ENCODE assay signal across 13 cellular contexts in genomic region chr12:16788888-16789790, GRCh38.
DNase-seq lines count a peak whose midpoint lies in the region; ATAC-seq, FAIRE-seq and TF ChIP-seq lines count a peak whose summit lies in the region.
"Had no signal": no experiment of that assay in that cellular context is flagged by ENCODE, and none has a peak within 500 bp of the region (broad histone marks: within the 10 kb centered on the region; RNA-seq: fewer than 3 reads in every experiment).

No MANE protein-coding gene starts in this region.

- H3K9me3 ChIP-seq in H1 (ENCODE audit: insufficient read depth in 2 of 2, low read depth in 1 of 2, low read length in 1 of 2) (no peaks in the 10 kb centered on the region), left lung (no peaks in the 10 kb centered on the region)

- H3K4me2 ChIP-seq in H1 (ENCODE audit: insufficient read depth in 1 of 2, low read depth in 2 of 2, low read length in 2 of 2) = no peak overlapping the region

- CTCF ChIA-PET in H1 (lab: Charles Lee; ENCODE audit: partially characterized antibody) = interaction anchor here (0.7 to 0.8 kb wide), 2 partner anchors 32 to 291 kb away, joined by 3 to 4 read pairs; no protein-coding TSS in a partner anchor

- H2BK12ac ChIP-seq in H1 (ENCODE audit: low read depth, low read length) = no peak overlapping the region

- H3K4ac ChIP-seq in H1 (replicated peaks; ENCODE audit: insufficient read length, low read depth, low read length) = no peak overlapping the region

- no peak for TF ChIP-seq EP300 in H1 (IDR thresholded peaks at IDR 0.05; ENCODE audit: borderline replicate concordance in 1 of 2, low read depth in 2 of 2, low read length in 2 of 2)

- no peaks in the 10 kb centered on the region for H3K23me2 ChIP-seq in H1 (ENCODE audit: low read depth, low read length)

- H3K14ac ChIP-seq in H1 (ENCODE audit: insufficient read length) = no peak overlapping the region

- H4K20me1 ChIP-seq in H1 (replicated peaks in 1 of 2; ENCODE audit: control insufficient read depth in 1 of 2, insufficient read depth in 2 of 2, low read length in 2 of 2) = no peaks in the 10 kb centered on the region

- H3K4me3 ChIP-seq in H1 (ENCODE audit: extremely low read depth in 1 of 4, insufficient read depth in 2 of 4, low read depth in 3 of 4, low read length in 4 of 4) = no peak overlapping the region
- H3K4me3 ChIP-seq in left lung = no peak overlapping the region

- TF ChIP-seq RAD21 in H1 (IDR thresholded peaks at IDR 0.05 in 1 of 2, conservative IDR thresholded peaks at IDR 0.05 in 1 of 2; ENCODE audit: low read depth in 2 of 2, low read length in 2 of 2) = no peak

- DNase-seq in H1 (ENCODE audit: low read depth in 1 of 2, low spot score in 2 of 2) (no peak), cerebellar nuclear complex (lab: John Stamatoyannopoulos, UW) (no peak), NCI-H1417 treated with DMSO at 0.1 percent for 48 hours (lab: John Stamatoyannopoulos, UW) (no peak), left lung (no peak), NCI-H510A treated with DMSO at 0.1 percent for 48 hours (lab: John Stamatoyannopoulos, UW) (no peak)
- DNase-seq: activated CD8-positive, alpha-beta memory T cell treated with anti-CD3 and anti-CD28 coated beads, Interleukin-2, amount 10 ng/mL, durations not matched to agents 7 days and 5 days; activated naive CD8-positive, alpha-beta T cell treated with anti-CD3 and anti-CD28 coated beads for 36 hours; EL; SIG-M5; stimulated activated naive CD4-positive, alpha-beta T cell had no signal

- no peak overlapping the region for H4K8ac ChIP-seq in H1 (ENCODE audit: extremely low read depth, insufficient read depth, low read length)

- no peak for TF ChIP-seq POLR2A in H1 (IDR thresholded peaks at IDR 0.05; ENCODE audit: control extremely low read depth in 1 of 2, low read depth in 2 of 2, low read length in 2 of 2)

- H3K79me1 ChIP-seq in H1 (ENCODE audit: low read depth, low read length) = no peaks in the 10 kb centered on the region

- no peak overlapping the region for H2BK20ac ChIP-seq in H1 (ENCODE audit: low read length)

- H3K27me3 ChIP-seq in H1 (replicated peaks in 1 of 4; ENCODE audit: control insufficient read depth in 3 of 4, extremely low read depth in 1 of 4, insufficient read depth in 3 of 4, low read length in 3 of 4) = no peaks in the 10 kb centered on the region
- H3K27me3 ChIP-seq in left lung = no peaks in the 10 kb centered on the region

- no peak overlapping the region for H2BK5ac ChIP-seq in H1 (ENCODE audit: low read depth, low read length)

- H3K56ac ChIP-seq in H1 (replicated peaks; ENCODE audit: insufficient read length, low read depth, low read length) = no peak overlapping the region

- H4K91ac ChIP-seq in H1 (replicated peaks; ENCODE audit: insufficient read length, low read length) = no peak overlapping the region

- H3K4me1 ChIP-seq in H1 (replicated peaks in 1 of 4; ENCODE audit: control insufficient read depth in 3 of 4, insufficient read depth in 4 of 4, low read length in 3 of 4) = peaks cover 0 to 9% (median 0%) of the 10 kb centered on the region in 4 experiments; a peak in 2 of 7 replicates
- H3K4me1 ChIP-seq in left lung = no peaks in the 10 kb centered on the region

- H2BK120ac ChIP-seq in H1 (replicated peaks; ENCODE audit: low read depth, low read length) = no peak overlapping the region

- H2BK15ac ChIP-seq in H1 (ENCODE audit: low read length) = no peak overlapping the region

- no peak overlapping the region for H4K5ac ChIP-seq in H1 (ENCODE audit: insufficient read length, low read depth, low read length)

- ATAC-seq in GM18502 (IDR thresholded peaks at IDR 0.05; ENCODE audit: poor library complexity, unreplicated experiment) = peak; percentile 74
- peak; percentile 71 for ATAC-seq in GM19468 (IDR thresholded peaks at IDR 0.05; ENCODE audit: extremely low read depth, unreplicated experiment)
- peak; percentile 58 for ATAC-seq in HG03108 (IDR thresholded peaks at IDR 0.05; ENCODE audit: unreplicated experiment)
- no peak for ATAC-seq in left lung
- ATAC-seq: activated CD8-positive, alpha-beta memory T cell treated with anti-CD3 and anti-CD28 coated beads, Interleukin-2, amount 10 ng/mL, durations not matched to agents 7 days and 5 days had no signal

- no peak overlapping the region for H3K23ac ChIP-seq in H1 (ENCODE audit: insufficient read length)

- H2AFZ ChIP-seq in H1 (ENCODE audit: low read length) = no peak overlapping the region

- peak; percentile 19 for FAIRE-seq in H1 (lab: Jason Lieb, UNC)

- TF ChIP-seq CTCF in H1 (IDR thresholded peaks at IDR 0.05; ENCODE audit: control extremely low read depth in 1 of 3, insufficient read depth in 1 of 3, low read depth in 1 of 3, low read length in 3 of 3) (no peak), left lung (IDR thresholded peaks at IDR 0.05) (no peak)

- H3K27ac ChIP-seq in H1 (ENCODE audit: low read depth, low read length) (no peak overlapping the region), left lung (no peak overlapping the region)

- H3K79me2 ChIP-seq in H1 (ENCODE audit: control insufficient read depth in 1 of 2, insufficient read depth in 2 of 2, low read length in 2 of 2) = no peaks in the 10 kb centered on the region

- no peak overlapping the region for H3K9ac ChIP-seq in H1 (replicated peaks in 1 of 4; ENCODE audit: extremely low read depth in 1 of 4, low read depth in 3 of 4, low read length in 3 of 4)

- POLR2A ChIA-PET in H1 (lab: Charles Lee; ENCODE audit: partially characterized antibody) = no interaction called here

- intact Hi-C loops in left lung (cut with DNase I) = no loop called here

- H2AK5ac ChIP-seq in H1 (ENCODE audit: low read depth, low read length) = no peak overlapping the region

- no peak overlapping the region for H3K18ac ChIP-seq in H1 (ENCODE audit: extremely low read depth, low read length)

- WGBS in H1 (ENCODE audit: extremely low coverage in 1 of 2, insufficient coverage in 1 of 2, insufficient read length in 1 of 2, insufficient replicate concordance in 2 of 2, low coverage in 1 of 2, low lambda C conversion rate in 2 of 2, missing lambda C conversion rate in 1 of 2), 2 experiments = 81% methylated on average over 12 of the region's 12 CpGs; no CpG with 5 or more reads in 1 of the 2 experiments

- H3K36me3 ChIP-seq in H1 (ENCODE audit: control insufficient read depth in 2 of 4, insufficient read depth in 4 of 4, low read length in 3 of 4) = no peaks in the 10 kb centered on the region
- H3K36me3 ChIP-seq in left lung = no peaks in the 10 kb centered on the region

TF ChIP-seq in H1, 55 proteins besides CTCF, POLR2A, EP300 and RAD21:
- TF ChIP-seq SIRT6 (IDR thresholded peaks at IDR 0.05; ENCODE audit: low read length) = no peak
- no peak for TF ChIP-seq KDM5A (IDR thresholded peaks at IDR 0.05; ENCODE audit: low read length)
- no peak for TF ChIP-seq EGR1 (IDR thresholded peaks at IDR 0.05; ENCODE audit: borderline replicate concordance, low read depth, low read length)
- TF ChIP-seq TAF1 (IDR thresholded peaks at IDR 0.05; ENCODE audit: low read depth, low read length) = no peak
- TF ChIP-seq GTF2F1 (IDR thresholded peaks at IDR 0.05; ENCODE audit: borderline replicate concordance, low read depth, low read length) = no peak
- no peak for TF ChIP-seq TEAD4 (IDR thresholded peaks at IDR 0.05; ENCODE audit: low read depth, low read length)
- no peak for TF ChIP-seq PHF8 (conservative IDR thresholded peaks at IDR 0.05; ENCODE audit: low read depth, low read length)
- no peak for TF ChIP-seq ATF2 (IDR thresholded peaks at IDR 0.05; ENCODE audit: low read length)
- no peak for TF ChIP-seq BCL11A (IDR thresholded peaks at IDR 0.05; ENCODE audit: low read depth in 2 of 2, low read length in 2 of 2)
- no peak for TF ChIP-seq CREB1 (IDR thresholded peaks at IDR 0.05)
